Comparison of ENCODE assay signal across 15 cellular contexts in the genomic region with DNA sequence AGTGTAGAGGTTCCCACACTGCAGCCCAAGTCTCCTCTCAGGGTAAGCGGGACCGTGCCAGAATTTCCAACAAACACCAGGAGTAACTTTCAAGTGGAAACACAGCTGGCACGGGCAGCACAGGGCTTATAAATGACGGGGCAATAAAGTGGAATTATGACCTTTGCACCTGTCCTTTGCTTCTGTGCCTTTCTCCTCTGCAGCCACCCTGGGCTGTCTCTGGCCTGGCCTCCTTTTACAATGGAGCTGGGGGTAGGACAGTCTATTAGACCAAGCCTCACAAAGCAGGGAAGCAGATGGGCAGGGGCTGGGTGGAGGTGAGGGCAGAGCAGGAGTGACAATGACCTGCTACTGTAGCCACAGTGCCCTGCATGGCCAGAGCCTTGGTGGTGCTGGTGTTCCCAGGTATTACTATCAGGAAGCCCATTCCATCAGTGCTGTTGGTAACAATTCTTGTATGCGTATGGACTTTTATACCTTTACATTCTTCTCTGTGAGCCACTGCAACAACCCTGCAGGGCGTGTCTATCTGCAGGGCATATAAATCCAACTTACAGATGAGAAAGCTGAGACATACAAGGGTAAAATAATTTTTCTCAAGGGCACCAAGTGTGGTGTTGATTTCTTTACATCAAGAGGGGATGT.
DNase-seq lines count a peak whose midpoint lies in the region; ATAC-seq and TF ChIP-seq lines count a peak whose summit lies in the region.
"Had no signal": no experiment of that assay in that cellular context is flagged by ENCODE, and none has a peak within 500 bp of the region (broad histone marks: within the 10 kb centered on the region; RNA-seq: fewer than 3 reads in every experiment).

No MANE protein-coding gene starts in this region.

- peak in 1 of 2 donors; percentile 20 for TF ChIP-seq POLR2A in Peyer's patch (IDR thresholded peaks at IDR 0.05)
- TF ChIP-seq POLR2A in transverse colon (IDR thresholded peaks at IDR 0.05), result no peak

- H3K4me1 ChIP-seq in Peyer's patch (peaks cover 0 to 12% (median 2%) of the 10 kb centered on the region in 4 donors), hepatocyte (ENCODE audit: insufficient read depth) (no peaks in the 10 kb centered on the region), mucosa of rectum (ENCODE audit: control insufficient read depth in 2 of 2, insufficient read depth in 2 of 2, low read length in 2 of 2) (peaks cover 4 to 15% of the 10 kb centered on the region in 2 donors), transverse colon (peaks cover 0 to 16% (median 8%) of the 10 kb centered on the region in 4 donors)

- H3K36me3 ChIP-seq in Peyer's patch (no peaks in the 10 kb centered on the region), hepatocyte (replicated peaks; ENCODE audit: insufficient read depth, low read depth) (no peaks in the 10 kb centered on the region), mucosa of rectum (ENCODE audit: control insufficient read depth in 2 of 2, insufficient read depth in 2 of 2, low read length in 2 of 2) (peaks cover 0 to 2% of the 10 kb centered on the region in 2 donors), transverse colon (no peaks in the 10 kb centered on the region)

- TF ChIP-seq CTCF in Peyer's patch (IDR thresholded peaks at IDR 0.05) (no peak), hepatocyte (IDR thresholded peaks at IDR 0.05; ENCODE audit: poor library complexity) (no peak), transverse colon (IDR thresholded peaks at IDR 0.05) (no peak)

- H3K27ac Mint-ChIP-seq in activated T-helper 17 cell treated with anti-CD3 and anti-CD28 coated beads, Interleukin-2, amount 50 U/mL, for 72 hours, result no peak overlapping the region
- H3K27ac Mint-ChIP-seq: B cell; CD4-positive, alpha-beta T cell had no signal

- no peak overlapping the region for H3K9ac ChIP-seq in mucosa of rectum (ENCODE audit: low read depth in 1 of 2, low read length in 2 of 2)

- H3K9me3 Mint-ChIP-seq in activated T-helper 17 cell treated with anti-CD3 and anti-CD28 coated beads, Interleukin-2, amount 50 U/mL, for 72 hours, result peaks cover under 1% of the 10 kb centered on the region
- H3K9me3 Mint-ChIP-seq: CD4-positive, alpha-beta T cell; H9 had no signal

- in situ Hi-C loops in transverse colon (cut with MboI; ENCODE audit: low pct_ligation_motif_present in 1 of 4, low pct_unique_long_range_greater_than_20kb in 1 of 4, low sequenced_read_pairs in 3 of 4), result no loop called here

- TF ChIP-seq EP300 in transverse colon (IDR thresholded peaks at IDR 0.05; ENCODE audit: low read depth), result no peak

- no peaks in the 10 kb centered on the region for H3K9me2 ChIP-seq in hepatocyte (replicated peaks; ENCODE audit: insufficient read depth)

- no peaks in the 10 kb centered on the region for H3K27me3 Mint-ChIP-seq in activated T-helper 17 cell treated with anti-CD3 and anti-CD28 coated beads, Interleukin-2, amount 50 U/mL, for 72 hours
- H3K27me3 Mint-ChIP-seq: B cell had no signal

- H3K4me3 ChIP-seq in Peyer's patch (no peak overlapping the region), hepatocyte (no peak overlapping the region), mucosa of rectum (ENCODE audit: low read length in 2 of 2) (no peak overlapping the region), transverse colon (no peak overlapping the region)
- H3K4me3 ChIP-seq: GM12878 had no signal

- H3K79me2 ChIP-seq in hepatocyte, result no peaks in the 10 kb centered on the region

- H3K27me3 ChIP-seq in Peyer's patch, result no peaks in the 10 kb centered on the region
- no peaks in the 10 kb centered on the region for H3K27me3 ChIP-seq in hepatocyte
- H3K27me3 ChIP-seq in mucosa of rectum (ENCODE audit: control insufficient read depth in 2 of 2, insufficient read depth in 2 of 2, low read length in 2 of 2), result no peaks in the 10 kb centered on the region
- H3K27me3 ChIP-seq in transverse colon, result no peaks in the 10 kb centered on the region

- H4K20me1 ChIP-seq in hepatocyte (ENCODE audit: insufficient read depth, poor library complexity, severe bottlenecking), result no peaks in the 10 kb centered on the region

- H2AFZ ChIP-seq in hepatocyte, result no peak overlapping the region

- no peaks in the 10 kb centered on the region for H3K4me1 Mint-ChIP-seq in activated T-helper 17 cell treated with anti-CD3 and anti-CD28 coated beads, Interleukin-2, amount 50 U/mL, for 72 hours
- H3K4me1 Mint-ChIP-seq: B cell, H9 had no signal

- H3K36me3 Mint-ChIP-seq in activated T-helper 17 cell treated with anti-CD3 and anti-CD28 coated beads, Interleukin-2, amount 50 U/mL, for 72 hours (ENCODE audit: low read depth), result no peaks in the 10 kb centered on the region

- H3K27ac ChIP-seq in Peyer's patch, result peak overlapping the region in 2 of 4 donors; percentile 64 to 86
- no peak overlapping the region for H3K27ac ChIP-seq in hepatocyte
- H3K27ac ChIP-seq in mucosa of rectum (ENCODE audit: low read depth in 2 of 2, low read length in 2 of 2), result peak overlapping the region; percentile 32 to 56
- peak overlapping the region; percentile 13 to 41 (median 28) for H3K27ac ChIP-seq in transverse colon

- 81% methylated on average over 6 of the region's 6 CpGs for WGBS in hepatocyte (ENCODE audit: low lambda C conversion rate, missing lambda C conversion rate)
- 57 to 60% methylated on average over 3 to 6 of the region's 6 CpGs for WGBS in transverse colon (ENCODE audit: low coverage in 1 of 2), 2 donors

- H3K4me2 ChIP-seq in hepatocyte, result no peak overlapping the region

- intact Hi-C loops in transverse colon (cut with DNase I; ENCODE audit: low total_unique reads), result no loop called here

- H3K9me3 ChIP-seq in Peyer's patch (no peaks in the 10 kb centered on the region), hepatocyte (ENCODE audit: low read depth) (no peaks in the 10 kb centered on the region), mucosa of rectum (ENCODE audit: control insufficient read depth in 2 of 2, low read length in 2 of 2) (no peaks in the 10 kb centered on the region), transverse colon (no peaks in the 10 kb centered on the region)

- no peak overlapping the region for H3K4me3 Mint-ChIP-seq in activated T-helper 17 cell treated with anti-CD3 and anti-CD28 coated beads, Interleukin-2, amount 50 U/mL, for 72 hours
- H3K4me3 Mint-ChIP-seq: B cell; CD4-positive, alpha-beta T cell; H9 had no signal

- ATAC-seq in activated T-helper 17 cell treated with anti-CD3 and anti-CD28 coated beads, Interleukin-2, amount 50 U/mL, for 72 hours (replicated peaks), result no peak
- ATAC-seq: GM12878 had no signal

- DNase-seq in Peyer's patch (peak in 2 of 3 donors; percentile 75), hepatocyte (ENCODE audit: low spot score) (peak; percentile 26), transverse colon (peak; percentile 46), NCI-H748 treated with DMSO at 0.1 percent for 48 hours (lab: John Stamatoyannopoulos, UW) (no peak), dermis blood vessel endothelial cell (no peak)
- DNase-seq: C1 segment of cervical spinal cord; Calu3; CD4-positive, alpha-beta T cell; DMS 273 treated with DMSO at 0.1 percent for 48 hours; GOT3; H9 had no signal

Comparison
In these comparisons a context has a peak if more than half of its experiments do, and no peak if none do; other contexts are left out.
1. DNase-seq: peak in Peyer's patch (2 of 3), hepatocyte (single experiment) and transverse colon (single experiment); none in NCI-H748 treated with DMSO at 0.1 percent for 48 hours (single experiment) and dermis blood vessel endothelial cell (single experiment).